ENCODE assay signal across 20 cellular contexts in the genomic region with DNA sequence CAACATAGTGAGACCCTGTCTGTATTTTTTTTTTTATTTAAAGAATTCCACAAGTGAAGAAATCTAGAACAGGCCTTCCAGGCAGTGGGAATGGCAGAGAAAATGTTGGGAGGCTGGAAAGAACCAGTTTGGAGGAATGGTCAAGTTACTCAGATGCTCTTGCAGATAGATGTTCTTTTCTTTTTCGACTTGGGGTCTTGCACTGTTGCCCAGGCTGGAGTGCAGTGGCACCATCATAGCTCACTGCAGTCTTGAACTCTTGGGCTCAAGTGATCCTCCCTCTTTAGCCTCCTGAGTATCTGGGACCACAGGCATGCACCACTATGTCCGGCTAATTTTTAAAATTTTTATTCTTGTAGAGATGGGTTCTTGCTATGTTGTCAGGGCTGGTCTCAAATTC. TPM values are rescaled to one million over a fixed set of nuclear protein-coding genes. Genes with fewer than 3 reads are reported as not detected.
DNase-seq lines count a peak whose midpoint lies in the region; ATAC-seq, FAIRE-seq and TF ChIP-seq lines count a peak whose summit lies in the region.
"Had no signal": no experiment of that assay in that cellular context is flagged by ENCODE, and none has a peak within 500 bp of the region (broad histone marks: within the 10 kb centered on the region; RNA-seq: fewer than 3 reads in every experiment).

No MANE protein-coding gene starts in this region.

- FAIRE-seq in HepG2 (lab: Jason Lieb, UNC) = no peak
- FAIRE-seq: endothelial cell of umbilical vein, GM12878, small intestine had no signal

- TF ChIP-seq EP300 in HepG2 (IDR thresholded peaks at IDR 0.05; ENCODE audit: low read depth in 2 of 2, low read length in 2 of 2) (no peak), HepG2 (CRISPR knock-in tag; IDR thresholded peaks at IDR 0.05; ENCODE audit: borderline replicate concordance) (no peak)

- no peak for DNase-seq in RWPE2 (ENCODE audit: low spot score)
- no peak for DNase-seq in HepG2 (ENCODE audit: low spot score)
- no peak for DNase-seq in thoracic aorta (ENCODE audit: low spot score)
- DNase-seq in DMS79 (lab: John Stamatoyannopoulos, UW) = no peak
- DNase-seq in HuH-7 (ENCODE audit: low spot score) = no peak
- DNase-seq: activated CD4-positive, alpha-beta T cell treated with anti-CD3 and anti-CD28 coated beads for 4 hours; activated naive CD4-positive, alpha-beta T cell treated with anti-CD3 and anti-CD28 coated beads for 36 hours; activated T-cell treated with anti-CD3 and anti-CD28 coated beads, Interleukin-2, amount 50 U/mL, for 48 hours; NCI-H446 treated with DMSO at 0.1 percent for 48 hours; small intestine had no signal

- H3K4me3 ChIP-seq in RWPE2 (ENCODE audit: severe bottlenecking) (no peak overlapping the region), HepG2 (replicated peaks in 1 of 3; ENCODE audit: insufficient read depth in 1 of 3, low read depth in 2 of 3, low read length in 3 of 3) (no peak overlapping the region), thoracic aorta (peak overlapping the region; percentile 53)
- H3K4me3 ChIP-seq: cardiac muscle cell, GM12878, HAP-1, mucosa of descending colon had no signal

- no peak for TF ChIP-seq POLR2A in HepG2 (IDR thresholded peaks at IDR 0.05; ENCODE audit: insufficient read depth in 1 of 2, low read depth in 2 of 2, low read length in 2 of 2)

- no peak for TF ChIP-seq RAD21 in HepG2 (CRISPR knock-in tag; IDR thresholded peaks at IDR 0.05)

- in situ Hi-C loops in HepG2 (cut with HindIII; ENCODE audit: extremely low pct_ligation_motif_present, low pct_unique_long_range_greater_than_20kb) = no loop called here

- H3K9me3 ChIP-seq in RWPE2 (ENCODE audit: severe bottlenecking) = no peaks in the 10 kb centered on the region
- no peaks in the 10 kb centered on the region for H3K9me3 ChIP-seq in HepG2 (ENCODE audit: low read length)
- H3K9me3 ChIP-seq in thoracic aorta = no peaks in the 10 kb centered on the region
- H3K9me3 ChIP-seq: HAP-1, mucosa of descending colon had no signal

- H3K79me2 ChIP-seq in HepG2 (ENCODE audit: insufficient read depth, low read length) = no peaks in the 10 kb centered on the region

- POLR2A ChIA-PET in HepG2 (lab: Yijun Ruan, JAX) = interaction anchor here (1.0 kb wide), 1 partner anchor 38 kb away, joined by 5 read pairs; a partner anchor contains a TSS

- TF ChIP-seq CTCF in RWPE2 (IDR thresholded peaks at IDR 0.05; ENCODE audit: poor library complexity, severe bottlenecking) (no peak), HepG2 (CRISPR knock-in tag; IDR thresholded peaks at IDR 0.05) (no peak), thoracic aorta (IDR thresholded peaks at IDR 0.05) (no peak)

- H3K9ac ChIP-seq in HepG2 (ENCODE audit: insufficient read depth, low read depth, low read length) = no peak overlapping the region

- CTCF ChIA-PET in HepG2 (lab: Yijun Ruan, JAX; ENCODE audit: low intra/inter-chr PET ratio, low total read pairs) = no interaction called here

- H3K4me1 ChIP-seq in RWPE2 (ENCODE audit: insufficient read depth, poor library complexity, severe bottlenecking) = peaks cover 9% of the 10 kb centered on the region
- H3K4me1 ChIP-seq in HepG2 (ENCODE audit: insufficient read depth, low read length) = peaks cover 62% of the 10 kb centered on the region
- peaks cover 22 to 23% of the 10 kb centered on the region in 2 donors for H3K4me1 ChIP-seq in thoracic aorta (ENCODE audit: control insufficient read depth in 1 of 2, low read depth in 2 of 2)

- BruUV-seq in HepG2 (replicated peaks; lab: Mats Ljungman, UMichigan) = no TSS peak

- ATAC-seq in RWPE2 (ENCODE audit: low read depth) (no peak), HepG2 (no peak), thoracic aorta (ENCODE audit: insufficient number of reproducible peaks, low FRiP score, low read depth) (no peak)
- ATAC-seq: Panc1; stimulated activated memory B cell treated with anti-CD40 and anti-IgM and Interleukin-4, amounts not matched to agents 10 μg/mL and 1 μg/mL and 100 μg/mL, for 72 hours had no signal

- H3K36me3 ChIP-seq in RWPE2 (ENCODE audit: low read depth) = no peaks in the 10 kb centered on the region
- no peaks in the 10 kb centered on the region for H3K36me3 ChIP-seq in HepG2 (replicated peaks in 1 of 2; ENCODE audit: control insufficient read depth in 1 of 2, insufficient read depth in 2 of 2, low read length in 2 of 2)
- H3K36me3 ChIP-seq in thoracic aorta = no peaks in the 10 kb centered on the region
- H3K36me3 ChIP-seq: cardiac muscle cell, HAP-1 had no signal

- H3K4me2 ChIP-seq in HepG2 (ENCODE audit: low read depth, low read length) = peak overlapping the region; percentile 73; the same call in 1 of the 2 replicates

- intact Hi-C loops in HepG2 (cut with micrococcal nuclease; ENCODE audit: unreplicated experiment) = no loop called here

- no peak overlapping the region for H2AFZ ChIP-seq in HepG2 (ENCODE audit: low read length)

- H3K27me3 ChIP-seq in RWPE2 (ENCODE audit: insufficient read depth, poor library complexity, severe bottlenecking) (no peaks in the 10 kb centered on the region), HepG2 (ENCODE audit: control insufficient read depth in 1 of 2, insufficient read depth in 2 of 2, low read length in 2 of 2) (0 out of 5 replicates have a peak, but pooled peaks cover 0 to 1% of the 10 kb centered on the region in 2 experiments), thoracic aorta (replicated peaks; ENCODE audit: insufficient read depth) (no peaks in the 10 kb centered on the region)
- H3K27me3 ChIP-seq: cardiac muscle cell had no signal

- 60% methylated on average over 2 of the region's 2 CpGs for WGBS in HepG2 (ENCODE audit: low lambda C conversion rate)

- peak overlapping the region; percentile 7 for H3K27ac ChIP-seq in RWPE2 (ENCODE audit: poor library complexity, severe bottlenecking)
- H3K27ac ChIP-seq in HepG2 (ENCODE audit: extremely low read length, insufficient read depth, low read length) = no peak overlapping the region
- H3K27ac ChIP-seq in thoracic aorta = peak overlapping the region in 1 of 2 donors; percentile 25
- H3K27ac ChIP-seq: cardiac muscle cell had no signal

- no peaks in the 10 kb centered on the region for H4K20me1 ChIP-seq in HepG2 (ENCODE audit: insufficient read depth, low read length)

RNA-seq across cellular contexts. Expression of a gene that starts 0.7 kb away (rescaled TPM):
- total RNA-seq in HepG2 (2016; rRNA removed; fragmentation: Illumina TruSeq; extraction: Trizol) (0.07 TPM in 1 of 2 replicates, not detected in the other), thoracic aorta (10 to 100 TPM; 37.6 to 51.9 TPM)
- total RNA-seq in HepG2 (2016; cell fraction: cytosol; rRNA removed; fragmentation: Illumina TruSeq; extraction: Trizol; ENCODE audit: low read depth) = 0.71 TPM in 1 of 2 replicates, not detected in the other
- 0.15 TPM in 1 of 2 replicates, not detected in the other for total RNA-seq in HepG2 (2016; cell fraction: insoluble cytoplasmic fraction; rRNA removed; fragmentation: Illumina TruSeq; extraction: Trizol)
- 0.07 TPM in 1 of 2 replicates, not detected in the other for total RNA-seq in HepG2 (2016; cell fraction: membrane; rRNA removed; fragmentation: Illumina TruSeq; extraction: Trizol)
- total RNA-seq in HepG2 (2016; cell fraction: nucleus; rRNA removed; fragmentation: Illumina TruSeq; extraction: Trizol) = not detected in 2 replicates
- polyA plus RNA-seq in HepG2 (2011; rRNA removed) = 1.6 and 3.9 TPM in 2 replicates
- 0.85 and 2.3 TPM in 2 replicates for polyA plus RNA-seq in HepG2 (2011; cell fraction: cytosol; rRNA removed)
- polyA plus RNA-seq in HepG2 (2011; cell fraction: nucleus; rRNA removed) = 0.59 and 1.6 TPM in 2 replicates
- polyA plus RNA-seq in HepG2 (2012) = 4.2 and 10.7 TPM in 2 replicates
- not detected in 2 replicates for polyA plus RNA-seq in HepG2 (2016; cell fraction: cytosol; fragmentation: Illumina TruSeq; extraction: Trizol; ENCODE audit: low read depth)
- polyA plus RNA-seq in HepG2 (2016; cell fraction: insoluble cytoplasmic fraction; fragmentation: Illumina TruSeq; extraction: Trizol; ENCODE audit: low read depth) = 0.44 TPM in 1 of 2 replicates, not detected in the other
- polyA plus RNA-seq in HepG2 (2016; cell fraction: membrane; fragmentation: Illumina TruSeq; extraction: Trizol; ENCODE audit: low read depth) = 0.09 TPM in 1 of 2 replicates, not detected in the other
- 0.45 and 1.1 TPM in 2 replicates for polyA plus RNA-seq in HepG2 (2016; cell fraction: nucleus; fragmentation: Illumina TruSeq; extraction: Trizol; ENCODE audit: insufficient read depth, low read depth)
- 2.5 and 3.0 TPM in 2 replicates for polyA minus RNA-seq in HepG2 (2011; rRNA and poly(A)+ RNA removed; ENCODE audit: low replicate concordance)
- polyA minus RNA-seq in HepG2 (2011; cell fraction: cytosol; rRNA and poly(A)+ RNA removed) = 1.8 and 2.6 TPM in 2 replicates
- polyA minus RNA-seq in HepG2 (2011; cell fraction: nucleus; rRNA and poly(A)+ RNA removed) = 0.39 and 0.75 TPM in 2 replicates
- total RNA-seq: cardiac muscle cell, pulmonary artery endothelial cell had no signal
- polyA plus RNA-seq: cardiac muscle cell had no signal

RNA-seq across cellular contexts. Expression of a gene that starts 21.7 kb away (rescaled TPM):
- 0.09 TPM in 1 of 2 replicates, not detected in the other for total RNA-seq in HepG2 (2016; rRNA removed; fragmentation: Illumina TruSeq; extraction: Trizol)
- not detected in 2 replicates for total RNA-seq in HepG2 (2016; cell fraction: cytosol; rRNA removed; fragmentation: Illumina TruSeq; extraction: Trizol; ENCODE audit: low read depth)
- total RNA-seq in HepG2 (2016; cell fraction: insoluble cytoplasmic fraction; rRNA removed; fragmentation: Illumina TruSeq; extraction: Trizol) = not detected in 2 replicates
- 0.07 TPM in 1 of 2 replicates, not detected in the other for total RNA-seq in HepG2 (2016; cell fraction: membrane; rRNA removed; fragmentation: Illumina TruSeq; extraction: Trizol)
- not detected in 2 replicates for total RNA-seq in HepG2 (2016; cell fraction: nucleus; rRNA removed; fragmentation: Illumina TruSeq; extraction: Trizol)
- polyA plus RNA-seq in HepG2 (2011; rRNA removed) = 0.24 and 0.26 TPM in 2 replicates
- 0.18 and 0.28 TPM in 2 replicates for polyA plus RNA-seq in HepG2 (2011; cell fraction: cytosol; rRNA removed)
- 0.50 and 0.66 TPM in 2 replicates for polyA plus RNA-seq in HepG2 (2011; cell fraction: nucleus; rRNA removed)
- 0.20 and 0.30 TPM in 2 replicates for polyA plus RNA-seq in HepG2 (2012)
- polyA plus RNA-seq in HepG2 (2016; cell fraction: cytosol; fragmentation: Illumina TruSeq; extraction: Trizol; ENCODE audit: low read depth) = not detected in 2 replicates
- polyA plus RNA-seq in HepG2 (2016; cell fraction: insoluble cytoplasmic fraction; fragmentation: Illumina TruSeq; extraction: Trizol; ENCODE audit: low read depth) = not detected in 2 replicates
- not detected in 2 replicates for polyA plus RNA-seq in HepG2 (2016; cell fraction: membrane; fragmentation: Illumina TruSeq; extraction: Trizol; ENCODE audit: low read depth)
- polyA plus RNA-seq in HepG2 (2016; cell fraction: nucleus; fragmentation: Illumina TruSeq; extraction: Trizol; ENCODE audit: insufficient read depth, low read depth) = not detected in 2 replicates
- polyA minus RNA-seq in HepG2 (2011; rRNA and poly(A)+ RNA removed; ENCODE audit: low replicate concordance) = 0.48 and 6.7 TPM in 2 replicates
- polyA minus RNA-seq in HepG2 (2011; cell fraction: cytosol; rRNA and poly(A)+ RNA removed) = 0.10 and 0.18 TPM in 2 replicates
- polyA minus RNA-seq in HepG2 (2011; cell fraction: nucleus; rRNA and poly(A)+ RNA removed) = 0.25 TPM in 1 of 2 replicates, not detected in the other
- total RNA-seq in thoracic aorta = 10 to 100 TPM; 10.3 to 25.7 TPM
- total RNA-seq: activated CD8-positive, alpha-beta memory T cell treated with anti-CD3 and anti-CD28 coated beads for 36 hours; activated naive CD4-positive, alpha-beta T cell treated with anti-CD3 and anti-CD28 coated beads for 36 hours; cardiac muscle cell; endothelial cell of umbilical vein; GM12878; SK-MEL-5 had no signal
- polyA plus RNA-seq: cardiac muscle cell, endothelial cell of umbilical vein had no signal

RNA-seq across cellular contexts. Expression of a gene that starts 35.6 kb away (rescaled TPM):
- total RNA-seq in HepG2 (2016; rRNA removed; fragmentation: Illumina TruSeq; extraction: Trizol) = 1.00 and 1.9 TPM in 2 replicates
- total RNA-seq in HepG2 (2016; cell fraction: cytosol; rRNA removed; fragmentation: Illumina TruSeq; extraction: Trizol; ENCODE audit: low read depth) = 0.81 and 1.1 TPM in 2 replicates
- 1.1 and 1.8 TPM in 2 replicates for total RNA-seq in HepG2 (2016; cell fraction: insoluble cytoplasmic fraction; rRNA removed; fragmentation: Illumina TruSeq; extraction: Trizol)
- total RNA-seq in HepG2 (2016; cell fraction: membrane; rRNA removed; fragmentation: Illumina TruSeq; extraction: Trizol) = 1.0 and 1.2 TPM in 2 replicates
- total RNA-seq in HepG2 (2016; cell fraction: nucleus; rRNA removed; fragmentation: Illumina TruSeq; extraction: Trizol) = 0.78 and 1.0 TPM in 2 replicates
- 0.88 and 1.3 TPM in 2 replicates for polyA plus RNA-seq in HepG2 (2011; rRNA removed)
- 0.60 and 0.93 TPM in 2 replicates for polyA plus RNA-seq in HepG2 (2011; cell fraction: cytosol; rRNA removed)
- polyA plus RNA-seq in HepG2 (2011; cell fraction: nucleus; rRNA removed) = 5.3 and 5.5 TPM in 2 replicates
- 2.8 and 3.1 TPM in 2 replicates for polyA plus RNA-seq in HepG2 (2012)
- polyA plus RNA-seq in HepG2 (2016; cell fraction: cytosol; fragmentation: Illumina TruSeq; extraction: Trizol; ENCODE audit: low read depth) = 2.2 and 2.5 TPM in 2 replicates
- polyA plus RNA-seq in HepG2 (2016; cell fraction: insoluble cytoplasmic fraction; fragmentation: Illumina TruSeq; extraction: Trizol; ENCODE audit: low read depth) = 1.8 and 2.4 TPM in 2 replicates
- polyA plus RNA-seq in HepG2 (2016; cell fraction: membrane; fragmentation: Illumina TruSeq; extraction: Trizol; ENCODE audit: low read depth) = 1.7 and 2.2 TPM in 2 replicates
- 4.5 and 6.9 TPM in 2 replicates for polyA plus RNA-seq in HepG2 (2016; cell fraction: nucleus; fragmentation: Illumina TruSeq; extraction: Trizol; ENCODE audit: insufficient read depth, low read depth)
- polyA minus RNA-seq in HepG2 (2011; rRNA and poly(A)+ RNA removed; ENCODE audit: low replicate concordance) = 0.35 and 1.3 TPM in 2 replicates
- polyA minus RNA-seq in HepG2 (2011; cell fraction: cytosol; rRNA and poly(A)+ RNA removed) = 1.2 and 1.5 TPM in 2 replicates
- 0.99 and 1.4 TPM in 2 replicates for polyA minus RNA-seq in HepG2 (2011; cell fraction: nucleus; rRNA and poly(A)+ RNA removed)
- total RNA-seq in thoracic aorta = 10 to 100 TPM; 10.3 to 18.6 TPM

RNA-seq across cellular contexts. Expression of a gene that starts 38.8 kb away (rescaled TPM):
- total RNA-seq in HepG2 (2016; rRNA removed; fragmentation: Illumina TruSeq; extraction: Trizol) = 8.0 and 12.0 TPM in 2 replicates
- total RNA-seq in HepG2 (2016; cell fraction: cytosol; rRNA removed; fragmentation: Illumina TruSeq; extraction: Trizol; ENCODE audit: low read depth) = 11.3 and 11.4 TPM in 2 replicates
- 6.8 and 12.8 TPM in 2 replicates for total RNA-seq in HepG2 (2016; cell fraction: insoluble cytoplasmic fraction; rRNA removed; fragmentation: Illumina TruSeq; extraction: Trizol)
- 8.6 and 9.9 TPM in 2 replicates for total RNA-seq in HepG2 (2016; cell fraction: membrane; rRNA removed; fragmentation: Illumina TruSeq; extraction: Trizol)
- total RNA-seq in HepG2 (2016; cell fraction: nucleus; rRNA removed; fragmentation: Illumina TruSeq; extraction: Trizol) = 12.8 and 13.1 TPM in 2 replicates
- polyA plus RNA-seq in HepG2 (2011; rRNA removed) = 9.2 and 12.5 TPM in 2 replicates
- 4.0 and 5.9 TPM in 2 replicates for polyA plus RNA-seq in HepG2 (2011; cell fraction: cytosol; rRNA removed)
- 50.6 and 52.9 TPM in 2 replicates for polyA plus RNA-seq in HepG2 (2011; cell fraction: nucleus; rRNA removed)
- polyA plus RNA-seq in HepG2 (2012) = 6.5 and 9.0 TPM in 2 replicates
- 2.1 and 2.4 TPM in 2 replicates for polyA plus RNA-seq in HepG2 (2016; cell fraction: cytosol; fragmentation: Illumina TruSeq; extraction: Trizol; ENCODE audit: low read depth)
- 6.9 and 11.0 TPM in 2 replicates for polyA plus RNA-seq in HepG2 (2016; cell fraction: insoluble cytoplasmic fraction; fragmentation: Illumina TruSeq; extraction: Trizol; ENCODE audit: low read depth)
- polyA plus RNA-seq in HepG2 (2016; cell fraction: membrane; fragmentation: Illumina TruSeq; extraction: Trizol; ENCODE audit: low read depth) = 3.7 and 4.3 TPM in 2 replicates
- polyA plus RNA-seq in HepG2 (2016; cell fraction: nucleus; fragmentation: Illumina TruSeq; extraction: Trizol; ENCODE audit: insufficient read depth, low read depth) = 28.7 and 30.5 TPM in 2 replicates
- 18.8 and 19.4 TPM in 2 replicates for polyA minus RNA-seq in HepG2 (2011; rRNA and poly(A)+ RNA removed; ENCODE audit: low replicate concordance)
- polyA minus RNA-seq in HepG2 (2011; cell fraction: cytosol; rRNA and poly(A)+ RNA removed) = 3.9 and 7.7 TPM in 2 replicates
- polyA minus RNA-seq in HepG2 (2011; cell fraction: nucleus; rRNA and poly(A)+ RNA removed) = 16.0 and 18.4 TPM in 2 replicates
- total RNA-seq in thoracic aorta = 10 to 100 TPM; 20.4 to 21.3 TPM

RNA-seq across cellular contexts. Expression of a gene that starts 54.0 kb away (rescaled TPM):
- 5.9 and 6.3 TPM in 2 replicates for total RNA-seq in HepG2 (2016; rRNA removed; fragmentation: Illumina TruSeq; extraction: Trizol)
- total RNA-seq in HepG2 (2016; cell fraction: cytosol; rRNA removed; fragmentation: Illumina TruSeq; extraction: Trizol; ENCODE audit: low read depth) = 3.4 and 3.5 TPM in 2 replicates
- total RNA-seq in HepG2 (2016; cell fraction: insoluble cytoplasmic fraction; rRNA removed; fragmentation: Illumina TruSeq; extraction: Trizol) = 3.8 and 7.1 TPM in 2 replicates
- 4.5 and 5.0 TPM in 2 replicates for total RNA-seq in HepG2 (2016; cell fraction: membrane; rRNA removed; fragmentation: Illumina TruSeq; extraction: Trizol)
- total RNA-seq in HepG2 (2016; cell fraction: nucleus; rRNA removed; fragmentation: Illumina TruSeq; extraction: Trizol) = 4.4 and 5.5 TPM in 2 replicates
- 2.9 and 3.0 TPM in 2 replicates for polyA plus RNA-seq in HepG2 (2011; rRNA removed)
- polyA plus RNA-seq in HepG2 (2011; cell fraction: cytosol; rRNA removed) = 2.1 and 2.2 TPM in 2 replicates
- polyA plus RNA-seq in HepG2 (2011; cell fraction: nucleus; rRNA removed) = 10.1 and 11.8 TPM in 2 replicates
- 10.0 TPM in 2 replicates for polyA plus RNA-seq in HepG2 (2012)
- polyA plus RNA-seq in HepG2 (2016; cell fraction: cytosol; fragmentation: Illumina TruSeq; extraction: Trizol; ENCODE audit: low read depth) = 1.6 and 1.8 TPM in 2 replicates
- 9.0 and 10.3 TPM in 2 replicates for polyA plus RNA-seq in HepG2 (2016; cell fraction: insoluble cytoplasmic fraction; fragmentation: Illumina TruSeq; extraction: Trizol; ENCODE audit: low read depth)
- 3.6 and 3.9 TPM in 2 replicates for polyA plus RNA-seq in HepG2 (2016; cell fraction: membrane; fragmentation: Illumina TruSeq; extraction: Trizol; ENCODE audit: low read depth)
- 22.8 and 25.7 TPM in 2 replicates for polyA plus RNA-seq in HepG2 (2016; cell fraction: nucleus; fragmentation: Illumina TruSeq; extraction: Trizol; ENCODE audit: insufficient read depth, low read depth)
- 1.8 and 6.2 TPM in 2 replicates for polyA minus RNA-seq in HepG2 (2011; rRNA and poly(A)+ RNA removed; ENCODE audit: low replicate concordance)
- 0.99 and 1.7 TPM in 2 replicates for polyA minus RNA-seq in HepG2 (2011; cell fraction: cytosol; rRNA and poly(A)+ RNA removed)
- 6.3 and 7.5 TPM in 2 replicates for polyA minus RNA-seq in HepG2 (2011; cell fraction: nucleus; rRNA and poly(A)+ RNA removed)
- total RNA-seq in thoracic aorta = 10 to 100 TPM; 26.7 to 38.9 TPM

Comparison
In these comparisons a context has a peak if more than half of its experiments do, and no peak if none do; other contexts are left out.
1. RNA of a gene that starts 0.7 kb away (total RNA-seq): 37.6 to 51.9 TPM in thoracic aorta; 0.07 to 0.71 TPM in HepG2; every median in the first group is over 10 times any median in the second.
2. RNA of a gene that starts 21.7 kb away (total RNA-seq): 10.3 to 25.7 TPM in thoracic aorta; 0.07 to 0.09 TPM in HepG2; every median in the first group is over 10 times any median in the second.